ENCODE assay signal across 29 cellular contexts in the genomic region with DNA sequence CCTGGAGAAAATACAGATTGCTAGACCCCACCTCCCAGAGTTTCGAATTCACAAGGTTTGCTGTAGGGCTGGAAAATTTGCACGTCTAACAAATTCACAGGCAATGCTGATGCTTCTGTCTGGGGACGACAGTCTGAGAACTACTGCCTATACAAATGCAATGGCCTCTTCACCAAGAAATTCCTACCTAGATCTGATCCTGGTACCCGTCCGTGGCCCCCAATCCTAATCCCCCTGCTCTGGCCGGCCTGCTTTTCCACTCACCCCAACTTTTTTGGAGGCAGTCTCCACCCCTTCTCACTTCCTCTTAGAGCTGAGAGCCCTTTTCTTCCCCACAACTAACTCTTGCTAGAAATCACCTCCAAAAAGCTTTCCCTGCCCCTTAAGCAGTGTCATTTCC. TPM values are rescaled to one million over a fixed set of nuclear protein-coding genes. Genes with fewer than 3 reads are reported as not detected.
DNase-seq lines count a peak whose midpoint lies in the region; ATAC-seq, FAIRE-seq and TF ChIP-seq lines count a peak whose summit lies in the region.
"Had no signal": no experiment of that assay in that cellular context is flagged by ENCODE, and none has a peak within 500 bp of the region (broad histone marks: within the 10 kb centered on the region; RNA-seq: fewer than 3 reads in every experiment).

No MANE protein-coding gene starts in this region.

- H3K4me3 ChIP-seq in A673 (ENCODE audit: low read depth, low read length, poor library complexity, severe bottlenecking): no peak overlapping the region
- H3K4me3 ChIP-seq in DOHH2 (ENCODE audit: low read length): no peak overlapping the region
- H3K4me3 ChIP-seq in NT2/D1 (ENCODE audit: insufficient read length, low read depth): no peak overlapping the region
- no peak overlapping the region for H3K4me3 ChIP-seq in HepG2 (replicated peaks in 1 of 3; ENCODE audit: insufficient read depth in 1 of 3, low read depth in 2 of 3, low read length in 3 of 3)
- H3K4me3 ChIP-seq: esophagus squamous epithelium, gastroesophageal sphincter, lung, PC-9, sigmoid colon, SJCRH30 had no signal

- H2AFZ ChIP-seq in HepG2 (ENCODE audit: low read length): no peak overlapping the region
- H2AFZ ChIP-seq: PC-9 had no signal

- peaks cover 8% of the 10 kb centered on the region for H3F3A ChIP-seq in DOHH2 (ENCODE audit: control insufficient read depth, insufficient read depth)

- peak overlapping the region; percentile 72 for H3K27ac ChIP-seq in A673 (ENCODE audit: low read depth, low read length, poor library complexity, severe bottlenecking)
- no peak overlapping the region for H3K27ac ChIP-seq in DOHH2 (ENCODE audit: low read depth, low read length)
- no peak overlapping the region for H3K27ac ChIP-seq in HepG2 (ENCODE audit: extremely low read length, insufficient read depth, low read length)
- H3K27ac ChIP-seq: esophagus squamous epithelium, gastroesophageal sphincter, PC-9, sigmoid colon, SJCRH30 had no signal

- peaks cover 13% of the 10 kb centered on the region for H3K9me3 Mint-ChIP-seq in glutamatergic neuron (ENCODE audit: unreplicated experiment)
- H3K9me3 Mint-ChIP-seq: activated naive CD4-positive, alpha-beta T cell treated with anti-CD3 and anti-CD28 coated beads, Interleukin-2, amount 50 U/mL, for 24 hours; central memory CD8-positive, alpha-beta T cell; T-helper 1 cell treated with Interleukin-12 subunit alpha and Interleukin-12 subunit beta and Interleukin-4 antibody, amounts not matched to agents 30 μg/mL and 1 μg/mL, for 36 hours had no signal

- TF ChIP-seq EP300 in HepG2 (IDR thresholded peaks at IDR 0.05; ENCODE audit: low read depth in 2 of 2, low read length in 2 of 2): no peak
- no peak for TF ChIP-seq EP300 in HepG2 (CRISPR knock-in tag; IDR thresholded peaks at IDR 0.05; ENCODE audit: borderline replicate concordance)

- H3K9ac ChIP-seq in NT2/D1 (ENCODE audit: insufficient read length, low read depth) (peak overlapping the region; percentile 24), HepG2 (ENCODE audit: insufficient read depth, low read depth, low read length) (no peak overlapping the region)

- CTCF ChIA-PET in A673 (lab: Charles Lee) (interaction anchor here (0.7 kb wide), 1 partner anchor 24 kb away, joined by 9 read pairs; no protein-coding TSS in a partner anchor), HepG2 (lab: Yijun Ruan, JAX; ENCODE audit: low intra/inter-chr PET ratio, low total read pairs) (no interaction called here)

- POLR2A ChIA-PET in A673 (lab: Charles Lee; ENCODE audit: low non-redundant PET) (no interaction called here), HepG2 (lab: Yijun Ruan, JAX) (no interaction called here)

- no peak for TF ChIP-seq POLR2A in HepG2 (IDR thresholded peaks at IDR 0.05; ENCODE audit: insufficient read depth in 1 of 2, low read depth in 2 of 2, low read length in 2 of 2)

- no peak overlapping the region for H3K4me3 Mint-ChIP-seq in glutamatergic neuron (ENCODE audit: unreplicated experiment)
- H3K4me3 Mint-ChIP-seq: activated naive CD4-positive, alpha-beta T cell treated with anti-CD3 and anti-CD28 coated beads, Interleukin-2, amount 50 U/mL, for 24 hours; central memory CD8-positive, alpha-beta T cell; T-helper 1 cell treated with Interleukin-12 subunit alpha and Interleukin-12 subunit beta and Interleukin-4 antibody, amounts not matched to agents 30 μg/mL and 1 μg/mL, for 36 hours had no signal

- in situ Hi-C loops in HepG2 (cut with HindIII; ENCODE audit: extremely low pct_ligation_motif_present, low pct_unique_long_range_greater_than_20kb): no loop called here

- FAIRE-seq in HepG2 (lab: Jason Lieb, UNC): no peak
- FAIRE-seq: astrocyte had no signal

- TF ChIP-seq CTCF in A673 (conservative IDR thresholded peaks at IDR 0.05; ENCODE audit: low read depth, low read length) (no peak), DOHH2 (IDR thresholded peaks at IDR 0.05; ENCODE audit: low read depth, low read length, poor library complexity, severe bottlenecking) (no peak), glutamatergic neuron (IDR thresholded peaks at IDR 0.05; ENCODE audit: partially characterized antibody, unreplicated experiment) (no peak), HepG2 (CRISPR knock-in tag; IDR thresholded peaks at IDR 0.05) (no peak)

- no peak for ATAC-seq in GM19023 (IDR thresholded peaks at IDR 0.05; ENCODE audit: unreplicated experiment)
- ATAC-seq in HG03280 (IDR thresholded peaks at IDR 0.05; ENCODE audit: unreplicated experiment): no peak
- ATAC-seq in HepG2: no peak
- ATAC-seq: gastroesophageal sphincter, HCT116 had no signal

- peaks cover 17% of the 10 kb centered on the region for H3K4me1 Mint-ChIP-seq in glutamatergic neuron (ENCODE audit: low read depth, unreplicated experiment)

- intact Hi-C loops in A673 (cut with micrococcal nuclease; ENCODE audit: unreplicated experiment): no loop called here
- intact Hi-C loops in HepG2 (cut with micrococcal nuclease; ENCODE audit: unreplicated experiment): no loop called here

- no peaks in the 10 kb centered on the region for H3K36me3 Mint-ChIP-seq in glutamatergic neuron (ENCODE audit: unreplicated experiment)
- H3K36me3 Mint-ChIP-seq: activated naive CD4-positive, alpha-beta T cell treated with anti-CD3 and anti-CD28 coated beads, Interleukin-2, amount 50 U/mL, for 24 hours had no signal

- H3K36me3 ChIP-seq in A673 (ENCODE audit: insufficient read depth, low read length, poor library complexity, severe bottlenecking): no peaks in the 10 kb centered on the region
- H3K36me3 ChIP-seq in DOHH2 (ENCODE audit: control insufficient read depth, low read length): no peaks in the 10 kb centered on the region
- H3K36me3 ChIP-seq in NT2/D1 (ENCODE audit: insufficient read depth, insufficient read length, low read length): no peaks in the 10 kb centered on the region
- no peaks in the 10 kb centered on the region for H3K36me3 ChIP-seq in HepG2 (replicated peaks in 1 of 2; ENCODE audit: control insufficient read depth in 1 of 2, insufficient read depth in 2 of 2, low read length in 2 of 2)
- H3K36me3 ChIP-seq: esophagus squamous epithelium, gastroesophageal sphincter, sigmoid colon, SJCRH30 had no signal

- peaks cover 12% of the 10 kb centered on the region for H3K27me3 Mint-ChIP-seq in glutamatergic neuron (ENCODE audit: unreplicated experiment)
- H3K27me3 Mint-ChIP-seq: activated naive CD4-positive, alpha-beta T cell treated with anti-CD3 and anti-CD28 coated beads, Interleukin-2, amount 50 U/mL, for 24 hours; central memory CD8-positive, alpha-beta T cell had no signal

- H3K27me3 ChIP-seq in A673 (replicated peaks; ENCODE audit: insufficient read depth, low read depth, low read length, poor library complexity) (no peaks in the 10 kb centered on the region), DOHH2 (ENCODE audit: control insufficient read depth, low read length) (0 out of 2 replicates have a peak, but pooled peaks cover 5% of the 10 kb centered on the region), NT2/D1 (ENCODE audit: insufficient read depth, insufficient read length) (no peaks in the 10 kb centered on the region), HepG2 (ENCODE audit: control insufficient read depth in 1 of 2, insufficient read depth in 2 of 2, low read length in 2 of 2) (peaks cover 4 to 6% of the 10 kb centered on the region in 2 experiments; a peak in 1 of 5 replicates)
- H3K27me3 ChIP-seq: esophagus squamous epithelium, gastroesophageal sphincter, sigmoid colon, SJCRH30 had no signal

- no peaks in the 10 kb centered on the region for H3K9me3 ChIP-seq in A673 (ENCODE audit: low read depth, low read length, poor library complexity, severe bottlenecking)
- no peaks in the 10 kb centered on the region for H3K9me3 ChIP-seq in DOHH2 (ENCODE audit: control insufficient read depth, insufficient read depth, low read length)
- no peaks in the 10 kb centered on the region for H3K9me3 ChIP-seq in NT2/D1 (ENCODE audit: insufficient read depth, low read length)
- 0 out of 2 replicates have a peak, but pooled peaks cover 3% of the 10 kb centered on the region for H3K9me3 ChIP-seq in HepG2 (ENCODE audit: low read length)
- H3K9me3 ChIP-seq: esophagus squamous epithelium, gastroesophageal sphincter, sigmoid colon, SJCRH30 had no signal

- TF ChIP-seq RAD21 in HepG2 (CRISPR knock-in tag; IDR thresholded peaks at IDR 0.05): no peak

- H4K20me1 ChIP-seq in DOHH2 (ENCODE audit: control insufficient read depth, insufficient read depth, low read depth, low read length) (no peaks in the 10 kb centered on the region), HepG2 (ENCODE audit: insufficient read depth, low read length) (0 out of 2 replicates have a peak, but pooled peaks cover 3% of the 10 kb centered on the region)

- H3K4me1 ChIP-seq in A673 (ENCODE audit: insufficient read depth, low read length, poor library complexity, severe bottlenecking): peaks cover 18% of the 10 kb centered on the region
- peaks cover 55% of the 10 kb centered on the region for H3K4me1 ChIP-seq in DOHH2 (ENCODE audit: control insufficient read depth, low read length)
- H3K4me1 ChIP-seq in NT2/D1 (ENCODE audit: insufficient read depth, insufficient read length): peaks cover 14% of the 10 kb centered on the region
- H3K4me1 ChIP-seq in HepG2 (ENCODE audit: insufficient read depth, low read length): peaks cover 28% of the 10 kb centered on the region

- H3K79me2 ChIP-seq in DOHH2 (ENCODE audit: control insufficient read depth, low read length) (peaks cover 19% of the 10 kb centered on the region), HepG2 (ENCODE audit: insufficient read depth, low read length) (peaks cover 6% of the 10 kb centered on the region)

- WGBS in HepG2 (ENCODE audit: low lambda C conversion rate): 34% methylated on average over 6 of the region's 6 CpGs

- DNase-seq in A673 (ENCODE audit: low spot score) (no peak), NT2/D1 (ENCODE audit: low read depth, low spot score) (no peak), glutamatergic neuron (no peak), HepG2 (ENCODE audit: low spot score) (no peak)
- DNase-seq in activated T-cell treated with anti-CD3 and anti-CD28 coated beads, Interleukin-2, amount 50 U/mL, for 48 hours: no peak
- DNase-seq: activated CD4-positive, CD25-positive, alpha-beta regulatory T cell; CD4-positive, alpha-beta memory T cell; DMS79; esophagus squamous epithelium; NCI-H1417 treated with DMSO at 0.1 percent for 48 hours; NCI-H69; PC-9; posterior cingulate gyrus; sigmoid colon; SJCRH30 had no signal

- no TSS peak for BruUV-seq in A673 (replicated peaks; lab: Mats Ljungman, UMichigan)
- no TSS peak for BruUV-seq in HepG2 (replicated peaks; lab: Mats Ljungman, UMichigan)

- H3K4me2 ChIP-seq in DOHH2 (ENCODE audit: low read length): peak overlapping the region; percentile 33
- no peak overlapping the region for H3K4me2 ChIP-seq in HepG2 (ENCODE audit: low read depth, low read length)
- H3K4me2 ChIP-seq: PC-9 had no signal

- no peaks in the 10 kb centered on the region for H3K9me2 ChIP-seq in DOHH2 (replicated peaks; ENCODE audit: control insufficient read depth, low read length)

- H3K27ac Mint-ChIP-seq in glutamatergic neuron (ENCODE audit: unreplicated experiment): peak overlapping the region; percentile 10
- H3K27ac Mint-ChIP-seq: activated naive CD4-positive, alpha-beta T cell treated with anti-CD3 and anti-CD28 coated beads, Interleukin-2, amount 50 U/mL, for 24 hours; T-helper 1 cell treated with Interleukin-12 subunit alpha and Interleukin-12 subunit beta and Interleukin-4 antibody, amounts not matched to agents 30 μg/mL and 1 μg/mL, for 36 hours had no signal

RNA-seq across cellular contexts. Expression of a gene that starts 3.1 kb away (rescaled TPM):
- 36.1 and 39.0 TPM in 2 replicates for total RNA-seq in A673 (2021)
- total RNA-seq in glutamatergic neuron (ENCODE audit: unreplicated experiment): 28.2 TPM
- 4.5 and 4.8 TPM in 2 replicates for total RNA-seq in HepG2 (2016; rRNA removed; fragmentation: Illumina TruSeq; extraction: Trizol)
- 3.0 and 3.8 TPM in 2 replicates for total RNA-seq in HepG2 (2016; cell fraction: cytosol; rRNA removed; fragmentation: Illumina TruSeq; extraction: Trizol; ENCODE audit: low read depth)
- total RNA-seq in HepG2 (2016; cell fraction: insoluble cytoplasmic fraction; rRNA removed; fragmentation: Illumina TruSeq; extraction: Trizol): 4.2 and 4.4 TPM in 2 replicates
- total RNA-seq in HepG2 (2016; cell fraction: membrane; rRNA removed; fragmentation: Illumina TruSeq; extraction: Trizol): 7.9 and 8.2 TPM in 2 replicates
- total RNA-seq in HepG2 (2016; cell fraction: nucleus; rRNA removed; fragmentation: Illumina TruSeq; extraction: Trizol): 7.0 and 7.7 TPM in 2 replicates
- 4.3 and 4.9 TPM in 2 replicates for polyA plus RNA-seq in HepG2 (2011; rRNA removed)
- polyA plus RNA-seq in HepG2 (2011; cell fraction: cytosol; rRNA removed): 3.1 TPM in 2 replicates
- 5.7 and 6.9 TPM in 2 replicates for polyA plus RNA-seq in HepG2 (2011; cell fraction: nucleus; rRNA removed)
- polyA plus RNA-seq in HepG2 (2012): 3.6 and 4.3 TPM in 2 replicates
- polyA plus RNA-seq in HepG2 (2016; cell fraction: cytosol; fragmentation: Illumina TruSeq; extraction: Trizol; ENCODE audit: low read depth): 3.1 and 3.9 TPM in 2 replicates
- 4.8 and 5.2 TPM in 2 replicates for polyA plus RNA-seq in HepG2 (2016; cell fraction: insoluble cytoplasmic fraction; fragmentation: Illumina TruSeq; extraction: Trizol; ENCODE audit: low read depth)
- 5.0 and 6.1 TPM in 2 replicates for polyA plus RNA-seq in HepG2 (2016; cell fraction: membrane; fragmentation: Illumina TruSeq; extraction: Trizol; ENCODE audit: low read depth)
- 5.5 and 5.7 TPM in 2 replicates for polyA plus RNA-seq in HepG2 (2016; cell fraction: nucleus; fragmentation: Illumina TruSeq; extraction: Trizol; ENCODE audit: insufficient read depth, low read depth)
- polyA minus RNA-seq in HepG2 (2011; rRNA and poly(A)+ RNA removed; ENCODE audit: low replicate concordance): 14.1 and 22.8 TPM in 2 replicates
- polyA minus RNA-seq in HepG2 (2011; cell fraction: cytosol; rRNA and poly(A)+ RNA removed): 4.2 and 5.0 TPM in 2 replicates
- polyA minus RNA-seq in HepG2 (2011; cell fraction: nucleus; rRNA and poly(A)+ RNA removed): 8.1 and 8.6 TPM in 2 replicates

RNA-seq across cellular contexts. Expression of a gene that starts 19.4 kb away (rescaled TPM):
- total RNA-seq in A673 (2021) (not detected in 2 replicates), glutamatergic neuron (ENCODE audit: unreplicated experiment) (not detected), HepG2 (2016; rRNA removed; fragmentation: Illumina TruSeq; extraction: Trizol) (0.82 and 1.1 TPM in 2 replicates)
- total RNA-seq in HepG2 (2016; cell fraction: cytosol; rRNA removed; fragmentation: Illumina TruSeq; extraction: Trizol; ENCODE audit: low read depth): 0.44 and 0.51 TPM in 2 replicates
- total RNA-seq in HepG2 (2016; cell fraction: insoluble cytoplasmic fraction; rRNA removed; fragmentation: Illumina TruSeq; extraction: Trizol): 0.97 and 2.2 TPM in 2 replicates
- 0.79 and 1.1 TPM in 2 replicates for total RNA-seq in HepG2 (2016; cell fraction: membrane; rRNA removed; fragmentation: Illumina TruSeq; extraction: Trizol)
- 1.0 and 1.2 TPM in 2 replicates for total RNA-seq in HepG2 (2016; cell fraction: nucleus; rRNA removed; fragmentation: Illumina TruSeq; extraction: Trizol)
- polyA plus RNA-seq in HepG2 (2011; rRNA removed): 0.34 and 0.48 TPM in 2 replicates
- 0.64 and 0.65 TPM in 2 replicates for polyA plus RNA-seq in HepG2 (2011; cell fraction: cytosol; rRNA removed)
- 0.48 and 0.59 TPM in 2 replicates for polyA plus RNA-seq in HepG2 (2011; cell fraction: nucleus; rRNA removed)
- 0.23 and 0.43 TPM in 2 replicates for polyA plus RNA-seq in HepG2 (2012)
- polyA plus RNA-seq in HepG2 (2016; cell fraction: cytosol; fragmentation: Illumina TruSeq; extraction: Trizol; ENCODE audit: low read depth): 0.54 and 0.55 TPM in 2 replicates
- 1.6 and 1.7 TPM in 2 replicates for polyA plus RNA-seq in HepG2 (2016; cell fraction: insoluble cytoplasmic fraction; fragmentation: Illumina TruSeq; extraction: Trizol; ENCODE audit: low read depth)
- 0.45 and 0.80 TPM in 2 replicates for polyA plus RNA-seq in HepG2 (2016; cell fraction: membrane; fragmentation: Illumina TruSeq; extraction: Trizol; ENCODE audit: low read depth)
- 1.6 and 1.7 TPM in 2 replicates for polyA plus RNA-seq in HepG2 (2016; cell fraction: nucleus; fragmentation: Illumina TruSeq; extraction: Trizol; ENCODE audit: insufficient read depth, low read depth)
- polyA minus RNA-seq in HepG2 (2011; rRNA and poly(A)+ RNA removed; ENCODE audit: low replicate concordance): 0.68 TPM in 1 of 2 replicates, not detected in the other
- polyA minus RNA-seq in HepG2 (2011; cell fraction: cytosol; rRNA and poly(A)+ RNA removed): not detected in 2 replicates
- polyA minus RNA-seq in HepG2 (2011; cell fraction: nucleus; rRNA and poly(A)+ RNA removed): 0.52 TPM in 1 of 2 replicates, not detected in the other
- total RNA-seq: activated CD8-positive, alpha-beta memory T cell treated with anti-CD3 and anti-CD28 coated beads for 36 hours; astrocyte; CD4-positive, alpha-beta memory T cell; esophagus squamous epithelium; kidney epithelial cell; lung; myocyte; PC-9; sigmoid colon; SJCRH30; temporal lobe had no signal
- polyA plus RNA-seq: CD4-positive, alpha-beta memory T cell had no signal
